In genomic region chr22:27719535-27720227, GRCh38 we compare ENCODE assay signal across 8 cellular contexts.
A peak's percentile ranks its signal among the peaks of the same experiment; 100 is the strongest.
DNase-seq lines count a peak whose midpoint lies in the region; ATAC-seq and TF ChIP-seq lines count a peak whose summit lies in the region.
"Had no signal": no experiment of that assay in that cellular context is flagged by ENCODE, and none has a peak within 500 bp of the region (broad histone marks: within the 10 kb centered on the region; RNA-seq: fewer than 3 reads in every experiment).

No MANE protein-coding gene starts in this region.

- POLR2A ChIA-PET in PC-3 (lab: Charles Lee; ENCODE audit: unreplicated experiment): no interaction called here

- H2AFZ ChIP-seq in PC-3 (ENCODE audit: low read length): no peak overlapping the region

- TF ChIP-seq CTCF in PC-3 (conservative IDR thresholded peaks at IDR 0.05; ENCODE audit: low read depth, low read length): no peak
- no peak for TF ChIP-seq CTCF in spleen (IDR thresholded peaks at IDR 0.05 in 8 of 11, conservative IDR thresholded peaks at IDR 0.05 in 3 of 11)

- ATAC-seq in PC-3: no peak
- ATAC-seq in HG03378 (IDR thresholded peaks at IDR 0.05; ENCODE audit: unreplicated experiment): no peak
- ATAC-seq in HG02973 (IDR thresholded peaks at IDR 0.05; ENCODE audit: unreplicated experiment): no peak

- H3K27me3 ChIP-seq in HAP-1 (ENCODE audit: low read depth) (no peaks in the 10 kb centered on the region), PC-3 (ENCODE audit: low read length) (no peaks in the 10 kb centered on the region), spleen (replicated peaks in 1 of 7) (peaks cover 0 to 24% (median 0%) of the 10 kb centered on the region in 7 donors)
- H3K27me3 ChIP-seq: pancreas had no signal

- CTCF ChIA-PET in PC-3 (lab: Charles Lee): no interaction called here

- H3K9ac ChIP-seq in PC-3 (ENCODE audit: low read length): no peak overlapping the region

- DNase-seq in HAP-1 (ENCODE audit: low spot score in 2 of 2) (peak; percentile 21 to 75), PC-3 (no peak), head of caudate nucleus (peak in 39 of 42 donors; percentile 5 to 88 (median 67)), spleen (peak; percentile 48), NCI-H146 (lab: John Stamatoyannopoulos, UW) (no peak)

- H3K9me3 ChIP-seq in HAP-1 (peaks cover 2% of the 10 kb centered on the region), PC-3 (ENCODE audit: low read length) (no peaks in the 10 kb centered on the region), spleen (peaks cover 0 to 5% (median 0%) of the 10 kb centered on the region in 8 donors)
- H3K9me3 ChIP-seq: pancreas had no signal

- BruUV-seq in PC-3 (replicated peaks; lab: Mats Ljungman, UMichigan): no TSS peak

- intact Hi-C loops in PC-3 (cut with micrococcal nuclease) (no loop called here), head of caudate nucleus (cut with DNase I) (loop anchor here (10.0 kb wide), 1 partner anchor 85 kb away; the partner anchor contains the start of gene MN1), spleen (cut with DNase I; ENCODE audit: low total_unique reads) (no loop called here)

- no peak overlapping the region for H3K4me3 ChIP-seq in HAP-1
- H3K4me3 ChIP-seq in PC-3 (ENCODE audit: low read length): no peak overlapping the region
- no peak overlapping the region for H3K4me3 ChIP-seq in spleen
- H3K4me3 ChIP-seq: pancreas had no signal

- H3K4me1 ChIP-seq in HAP-1 (peaks cover 11% of the 10 kb centered on the region; the same call in 1 of the 2 replicates), PC-3 (ENCODE audit: insufficient read depth, low read length) (peaks cover 16% of the 10 kb centered on the region), spleen (peaks cover 0 to 11% (median 0%) of the 10 kb centered on the region in 6 donors)
- H3K4me1 ChIP-seq: pancreas had no signal

- no peak for TF ChIP-seq POLR2A in spleen (IDR thresholded peaks at IDR 0.05)

- no peaks in the 10 kb centered on the region for H3F3A ChIP-seq in PC-3 (ENCODE audit: low read length, unreplicated experiment)

- in situ Hi-C loops in HAP-1 (cut with MboI; ENCODE audit: low sequenced_read_pairs): no loop called here

- 30 to 64% (median 59%) methylated on average over 8 of the region's 8 CpGs for WGBS in spleen, 5 donors

- H3K36me3 ChIP-seq in HAP-1 (replicated peaks): no peaks in the 10 kb centered on the region
- H3K36me3 ChIP-seq in PC-3 (ENCODE audit: low read depth, low read length): no peaks in the 10 kb centered on the region
- no peaks in the 10 kb centered on the region for H3K36me3 ChIP-seq in spleen
- H3K36me3 ChIP-seq: pancreas had no signal

- H3K9me2 ChIP-seq in PC-3 (replicated peaks; ENCODE audit: low read length): no peaks in the 10 kb centered on the region

- no peaks in the 10 kb centered on the region for H3K79me2 ChIP-seq in PC-3 (ENCODE audit: low read length)

- H3K4me2 ChIP-seq in PC-3 (ENCODE audit: low read length): no peak overlapping the region

- 0 out of 2 replicates have a peak overlapping the region, but pooled peaks have one; percentile 73 for H3K27ac ChIP-seq in PC-3 (ENCODE audit: low read length)
- H3K27ac ChIP-seq in spleen: no peak overlapping the region
- H3K27ac ChIP-seq: pancreas had no signal

- H4K20me1 ChIP-seq in PC-3 (ENCODE audit: low read length): no peaks in the 10 kb centered on the region

Comparison
In these comparisons a context has a peak if more than half of its experiments do, and no peak if none do; other contexts are left out.
1. DNase-seq: peak in HAP-1 (2 of 2), head of caudate nucleus (39 of 42) and spleen (single experiment); none in PC-3 (single experiment) and NCI-H146 (single experiment).